ENCODE assay signal across 8 cellular contexts in the genomic region with DNA sequence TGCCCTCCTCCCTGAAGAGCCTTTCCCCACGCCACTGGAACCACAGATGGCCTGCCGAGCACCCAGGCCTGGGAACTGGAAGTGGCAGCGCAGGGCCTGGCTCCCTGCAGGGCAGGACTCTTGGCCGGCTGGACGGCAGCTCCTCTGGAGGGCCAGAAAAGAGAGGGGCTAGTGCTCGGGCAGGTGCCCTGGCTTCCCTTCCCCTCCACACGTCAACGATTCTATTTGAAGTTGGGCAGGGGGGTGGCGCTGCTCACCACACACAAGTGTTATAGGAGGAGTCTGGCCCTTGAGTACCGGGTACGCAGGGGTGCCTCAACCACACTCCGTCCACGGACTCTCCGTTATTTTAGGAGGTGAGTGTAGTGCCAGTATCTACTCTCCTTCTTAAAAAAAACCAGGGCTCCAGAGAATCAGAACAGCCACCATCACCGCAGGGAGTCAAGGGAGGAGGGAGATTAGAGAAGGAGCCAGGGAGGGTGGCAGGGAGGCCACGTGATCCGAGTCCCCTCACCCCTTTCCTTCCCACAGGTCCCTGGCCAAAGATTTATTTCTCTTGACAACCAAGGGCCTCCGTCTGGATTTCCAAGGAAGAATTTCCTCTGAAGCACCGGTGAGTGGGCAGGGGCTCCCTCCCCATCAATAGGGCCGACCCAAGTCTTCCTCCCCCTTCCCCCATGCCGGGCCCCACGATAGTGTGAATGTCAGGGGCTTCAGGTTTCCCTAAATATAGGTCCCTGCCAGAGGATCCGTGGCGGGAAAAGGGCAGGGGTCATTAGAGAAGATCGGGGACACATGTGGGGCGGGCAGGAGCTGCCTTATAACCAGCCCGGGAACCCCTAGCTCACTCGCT. TPM values are rescaled to one million over a fixed set of nuclear protein-coding genes. Genes with fewer than 3 reads are reported as not detected.
A peak's percentile ranks its signal among the peaks of the same experiment; 100 is the strongest.
DNase-seq lines count a peak whose midpoint lies in the region; ATAC-seq and TF ChIP-seq lines count a peak whose summit lies in the region.

No MANE protein-coding gene starts in this region.

- peak; percentile 22 for ATAC-seq in mucosa of descending colon
- no peak for ATAC-seq in GM21367 (IDR thresholded peaks at IDR 0.05; ENCODE audit: unreplicated experiment)

- H3K4me1 Mint-ChIP-seq in HFFc6 (ENCODE audit: low read depth) = peaks cover 36% of the 10 kb centered on the region
- peaks cover 14% of the 10 kb centered on the region for H3K4me1 Mint-ChIP-seq in endothelial cell (ENCODE audit: unreplicated experiment)

- H3K36me3 Mint-ChIP-seq in HFFc6 (ENCODE audit: low read depth) = peaks cover 31% of the 10 kb centered on the region
- peaks cover 25% of the 10 kb centered on the region for H3K36me3 Mint-ChIP-seq in endothelial cell (ENCODE audit: low read depth, unreplicated experiment)

- TF ChIP-seq CTCF in HFFc6 (IDR thresholded peaks at IDR 0.05) (peak; percentile 32; the same call in 1 of the 2 replicates), endothelial cell (IDR thresholded peaks at IDR 0.05; ENCODE audit: unreplicated experiment) (no peak), mucosa of descending colon (IDR thresholded peaks at IDR 0.05) (no peak)

- no peaks in the 10 kb centered on the region for H3K9me3 ChIP-seq in mucosa of descending colon

- H3K27me3 Mint-ChIP-seq in HFFc6 (ENCODE audit: insufficient read depth) (peaks cover 11% of the 10 kb centered on the region; the same call in 1 of the 2 replicates), endothelial cell (ENCODE audit: unreplicated experiment) (peaks cover 7% of the 10 kb centered on the region)

- peak overlapping the region; percentile 93 for H3K4me3 Mint-ChIP-seq in HFFc6
- H3K4me3 Mint-ChIP-seq in endothelial cell (ENCODE audit: unreplicated experiment) = peak overlapping the region; percentile 85

- H3K4me3 ChIP-seq in mucosa of descending colon = peak overlapping the region; percentile 96

- DNase-seq in DMS53 (lab: John Stamatoyannopoulos, UW) = peak; percentile 83
- no peak for DNase-seq in HFFc6
- peak; percentile 42 for DNase-seq in NCI-H526 treated with DMSO at 0.1 percent for 48 hours (lab: John Stamatoyannopoulos, UW)
- DNase-seq in activated CD8-positive, alpha-beta memory T cell treated with anti-CD3 and anti-CD28 coated beads for 4 hours (ENCODE audit: low read depth in 2 of 2) = peak; percentile 33 to 56
- DNase-seq in endothelial cell (ENCODE audit: low spot score) = peak; percentile 23
- DNase-seq in mucosa of descending colon = peak; percentile 79 to 88 (median 80)
- DNase-seq in stimulated activated CD8-positive, alpha-beta memory T cell treated with anti-CD3 and anti-CD28 coated beads, Interleukin-4, amount 100 ng/mL, for 4 hours (ENCODE audit: low read depth in 2 of 2, low spot score in 1 of 2) = peak; percentile 43 to 47

- H3K9me3 Mint-ChIP-seq in HFFc6 (no peaks in the 10 kb centered on the region), endothelial cell (ENCODE audit: unreplicated experiment) (no peaks in the 10 kb centered on the region)

- peaks cover 32% of the 10 kb centered on the region for H3K4me1 ChIP-seq in mucosa of descending colon (ENCODE audit: low read depth)

- peaks cover 5% of the 10 kb centered on the region for H3K36me3 ChIP-seq in mucosa of descending colon (ENCODE audit: low read depth)

- H3K27ac Mint-ChIP-seq in HFFc6 = peak overlapping the region; percentile 97
- H3K27ac Mint-ChIP-seq in endothelial cell (ENCODE audit: unreplicated experiment) = no peak overlapping the region

- intact Hi-C loops in mucosa of descending colon (cut with DNase I, micrococcal nuclease) = no loop called here

RNA-seq across cellular contexts. Expression of a gene that starts 1.4 kb away (rescaled TPM):
- total RNA-seq in HFFc6 (2021; fragmentation: NEBNext Ultra II Directional; extraction: Animal tissue kit (Norgen Biotek cat#: 25700)) = 1,000 to 10,000 TPM; 1,621 to 1,937 (median 1,752) TPM
- total RNA-seq in endothelial cell (ENCODE audit: unreplicated experiment) = 551 TPM
- total RNA-seq in mucosa of descending colon = 1,000 to 10,000 TPM; 1,235 to 2,016 (median 1,778) TPM

RNA-seq across cellular contexts. Expression of a gene that starts 11.7 kb away (rescaled TPM):
- 100 to 1,000 TPM; 111 to 135 (median 123) TPM for total RNA-seq in HFFc6 (2021; fragmentation: NEBNext Ultra II Directional; extraction: Animal tissue kit (Norgen Biotek cat#: 25700))
- total RNA-seq in endothelial cell (ENCODE audit: unreplicated experiment) (191 TPM), mucosa of descending colon (100 to 1,000 TPM in 2 of 3 donors, 10 to 100 TPM in 1; 71.7 to 109 (median 102) TPM)

RNA-seq across cellular contexts. Expression of a gene that starts 27.6 kb away (rescaled TPM):
- total RNA-seq in HFFc6 (2021; fragmentation: NEBNext Ultra II Directional; extraction: Animal tissue kit (Norgen Biotek cat#: 25700)) = under 1 TPM; 0.16 to 0.33 (median 0.26) TPM
- total RNA-seq in endothelial cell (ENCODE audit: unreplicated experiment) (2.6 TPM), mucosa of descending colon (1 to 10 TPM in 1 of 3 donors, under 1 TPM in 2; 0.63 to 1.9 (median 0.90) TPM)

RNA-seq across cellular contexts. Expression of a gene that starts 31.9 kb away (rescaled TPM):
- 10 to 100 TPM; 17.2 to 28.4 (median 19.1) TPM for total RNA-seq in HFFc6 (2021; fragmentation: NEBNext Ultra II Directional; extraction: Animal tissue kit (Norgen Biotek cat#: 25700))
- total RNA-seq in endothelial cell (ENCODE audit: unreplicated experiment) (45.9 TPM), mucosa of descending colon (10 to 100 TPM; 30.5 to 78.4 (median 69.3) TPM)

RNA-seq across cellular contexts. Expression of a gene that starts 33.0 kb away (rescaled TPM):
- under 1 TPM in 4 of 6 experiments, not detected in 2; 0.28 to 0.39 (median 0.33) TPM for total RNA-seq in HFFc6 (2021; fragmentation: NEBNext Ultra II Directional; extraction: Animal tissue kit (Norgen Biotek cat#: 25700))
- total RNA-seq in endothelial cell (ENCODE audit: unreplicated experiment) = 1.4 TPM
- under 1 TPM in 2 of 3 donors, not detected in 1; 0.38 to 0.46 TPM for total RNA-seq in mucosa of descending colon
